ENCODE assay signal across 20 cellular contexts in genomic region chr3:102141096-102141912, GRCh38.
DNase-seq lines count a peak whose midpoint lies in the region; ATAC-seq, FAIRE-seq and TF ChIP-seq lines count a peak whose summit lies in the region.
"Had no signal": no experiment of that assay in that cellular context is flagged by ENCODE, and none has a peak within 500 bp of the region (broad histone marks: within the 10 kb centered on the region; RNA-seq: fewer than 3 reads in every experiment).

No MANE protein-coding gene starts in this region.

- ATAC-seq in heart left ventricle (peak; percentile 57 to 89 (median 65)), HG03175 (IDR thresholded peaks at IDR 0.05; ENCODE audit: unreplicated experiment) (no peak), GM21576 (IDR thresholded peaks at IDR 0.05; ENCODE audit: unreplicated experiment) (no peak)
- no peak for ATAC-seq in activated naive CD8-positive, alpha-beta T cell treated with anti-CD3 and anti-CD28 coated beads, Interleukin-2, amount 50 U/mL, for 24 hours
- ATAC-seq: activated T-cell treated with anti-CD3 and anti-CD28 coated beads, Interleukin-2, amount 50 U/mL, for 4 hours; left colon had no signal

- no peaks in the 10 kb centered on the region for H3K9me3 ChIP-seq in heart left ventricle
- H3K9me3 ChIP-seq: colonic mucosa, SJSA1, stomach had no signal

- WGBS in heart left ventricle, 4 donors = 46 to 50% (median 48%) methylated on average over 5 of the region's 5 CpGs

- H3K4me1 Mint-ChIP-seq in endothelial cell (ENCODE audit: unreplicated experiment) = peaks cover 3% of the 10 kb centered on the region
- H3K4me1 Mint-ChIP-seq in activated naive CD8-positive, alpha-beta T cell treated with anti-CD3 and anti-CD28 coated beads, Interleukin-2, amount 50 U/mL, for 24 hours = peaks cover 2% of the 10 kb centered on the region

- FAIRE-seq in bronchial epithelial cell (lab: Jason Lieb, UNC) = peak; percentile 83
- FAIRE-seq: TTC549 had no signal

- no peaks in the 10 kb centered on the region for H3K36me3 Mint-ChIP-seq in endothelial cell (ENCODE audit: low read depth, unreplicated experiment)
- no peaks in the 10 kb centered on the region for H3K36me3 Mint-ChIP-seq in activated naive CD8-positive, alpha-beta T cell treated with anti-CD3 and anti-CD28 coated beads, Interleukin-2, amount 50 U/mL, for 24 hours (ENCODE audit: low read depth)

- no peak overlapping the region for H3K4me3 Mint-ChIP-seq in endothelial cell (ENCODE audit: unreplicated experiment)
- H3K4me3 Mint-ChIP-seq in activated naive CD8-positive, alpha-beta T cell treated with anti-CD3 and anti-CD28 coated beads, Interleukin-2, amount 50 U/mL, for 24 hours = no peak overlapping the region
- H3K4me3 Mint-ChIP-seq: activated T-cell treated with anti-CD3 and anti-CD28 coated beads, Interleukin-2, amount 50 U/mL, for 4 hours had no signal

- H3K27me3 ChIP-seq in bronchial epithelial cell (ENCODE audit: control insufficient read depth, insufficient read depth, low read length) (no peaks in the 10 kb centered on the region), heart left ventricle (no peaks in the 10 kb centered on the region)
- H3K27me3 ChIP-seq: colonic mucosa, SJSA1, stomach had no signal

- H3K4me1 ChIP-seq in heart left ventricle = peaks cover 0 to 28% (median 12%) of the 10 kb centered on the region in 12 donors
- H3K4me1 ChIP-seq: colonic mucosa, SJSA1 had no signal

- no peaks in the 10 kb centered on the region for H3K27me3 Mint-ChIP-seq in endothelial cell (ENCODE audit: unreplicated experiment)
- peaks cover 10% of the 10 kb centered on the region for H3K27me3 Mint-ChIP-seq in activated naive CD8-positive, alpha-beta T cell treated with anti-CD3 and anti-CD28 coated beads, Interleukin-2, amount 50 U/mL, for 24 hours

- H3K4me3 ChIP-seq in bronchial epithelial cell (ENCODE audit: low read depth, low read length) = no peak overlapping the region
- no peak overlapping the region for H3K4me3 ChIP-seq in heart left ventricle
- H3K4me3 ChIP-seq: colonic mucosa, SJSA1, stomach had no signal

- peak overlapping the region; percentile 28 to 77 (median 53) for H3K27ac ChIP-seq in heart left ventricle
- H3K27ac ChIP-seq: colonic mucosa, SJSA1 had no signal

- H3K36me3 ChIP-seq in bronchial epithelial cell (ENCODE audit: control insufficient read depth, insufficient read depth, low read length) = no peaks in the 10 kb centered on the region
- H3K36me3 ChIP-seq in heart left ventricle = no peaks in the 10 kb centered on the region
- H3K36me3 ChIP-seq: colonic mucosa, SJSA1, stomach had no signal

- H3K9me3 Mint-ChIP-seq in endothelial cell (ENCODE audit: unreplicated experiment) = no peaks in the 10 kb centered on the region
- H3K9me3 Mint-ChIP-seq in activated naive CD8-positive, alpha-beta T cell treated with anti-CD3 and anti-CD28 coated beads, Interleukin-2, amount 50 U/mL, for 24 hours = no peaks in the 10 kb centered on the region
- H3K9me3 Mint-ChIP-seq: activated T-cell treated with anti-CD3 and anti-CD28 coated beads, Interleukin-2, amount 50 U/mL, for 4 hours had no signal

- intact Hi-C loops in heart left ventricle (cut with DNase I) = no loop called here

- TF ChIP-seq CTCF in bronchial epithelial cell (IDR thresholded peaks at IDR 0.05; ENCODE audit: insufficient read depth, low read length, severe bottlenecking) = no peak
- TF ChIP-seq CTCF in heart left ventricle (IDR thresholded peaks at IDR 0.05) = no peak
- TF ChIP-seq CTCF in endothelial cell (IDR thresholded peaks at IDR 0.05; ENCODE audit: unreplicated experiment) = no peak

- no peak overlapping the region for H3K27ac Mint-ChIP-seq in endothelial cell (ENCODE audit: unreplicated experiment)
- no peak overlapping the region for H3K27ac Mint-ChIP-seq in activated naive CD8-positive, alpha-beta T cell treated with anti-CD3 and anti-CD28 coated beads, Interleukin-2, amount 50 U/mL, for 24 hours

- DNase-seq in HCEC 1CT (peak; percentile 45), bronchial epithelial cell (ENCODE audit: low read depth) (no peak), heart left ventricle (no peak), renal cortical epithelial cell (ENCODE audit: low read depth) (peak; percentile 39), endothelial cell (ENCODE audit: low spot score) (no peak)
- DNase-seq in activated naive CD8-positive, alpha-beta T cell treated with anti-CD3 and anti-CD28 coated beads, Interleukin-2, amount 50 U/mL, for 24 hours = no peak
- DNase-seq: activated T-cell treated with anti-CD3 and anti-CD28 coated beads, Interleukin-2, amount 50 U/mL, for 4 hours; amniotic stem cell; colonic mucosa; erythroblast; KG1; left colon; NCI-H1105 treated with DMSO at 0.1 percent for 48 hours; NCI-H2227 treated with DMSO at 0.1 percent for 48 hours; stimulated activated CD4-positive, alpha-beta T cell treated with anti-CD3 and anti-CD28 coated beads, Interleukin-15, amount 100 ng/mL, for 24 hours; stomach had no signal

- TF ChIP-seq POLR2A in heart left ventricle (IDR thresholded peaks at IDR 0.05) = no peak

Comparison
In these comparisons a context has a peak if more than half of its experiments do, and no peak if none do; other contexts are left out.
1. DNase-seq: peak in HCEC 1CT (single experiment) and renal cortical epithelial cell (single experiment); none in bronchial epithelial cell (single experiment), heart left ventricle (0 of 5), endothelial cell (single experiment) and activated naive CD8-positive, alpha-beta T cell treated with anti-CD3 and anti-CD28 coated beads, Interleukin-2, amount 50 U/mL, for 24 hours (single experiment).
2. ATAC-seq: peak in heart left ventricle (4 of 4); none in HG03175 (single experiment), activated naive CD8-positive, alpha-beta T cell treated with anti-CD3 and anti-CD28 coated beads, Interleukin-2, amount 50 U/mL, for 24 hours (single experiment) and GM21576 (single experiment).